ENCODE assay signal across 8 cellular contexts in the genomic region with DNA sequence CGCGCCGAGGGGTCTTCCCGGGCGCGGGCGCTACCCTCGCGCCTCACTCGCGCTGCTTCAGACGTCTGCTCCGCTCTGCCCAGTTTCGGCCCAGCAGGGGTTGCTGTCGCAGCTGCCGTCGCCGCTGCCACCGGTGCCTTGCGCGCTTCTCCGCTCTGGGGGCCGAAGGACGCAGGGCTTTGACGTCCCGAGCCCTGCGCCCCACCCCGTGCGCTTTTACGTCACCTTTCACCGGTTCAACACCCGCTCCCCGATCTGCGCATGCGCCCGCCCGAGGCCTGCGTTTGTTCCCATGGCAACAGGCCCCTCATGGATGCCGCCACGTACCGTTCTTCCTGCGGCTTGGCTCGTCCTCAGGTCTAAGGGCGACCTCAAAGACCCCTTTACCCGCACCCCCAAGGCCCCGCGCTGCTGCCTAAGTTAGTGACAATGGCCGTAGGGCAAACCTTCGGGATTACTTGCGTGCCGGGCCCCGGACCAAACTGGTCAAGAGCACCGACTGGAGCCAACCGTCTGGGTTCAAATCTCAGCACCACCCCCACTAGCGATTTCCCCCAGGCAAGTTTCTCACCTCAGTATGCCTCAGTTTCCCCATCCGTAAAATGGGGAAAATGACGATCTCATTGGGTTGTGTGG. TPM values are rescaled to one million over a fixed set of nuclear protein-coding genes. Genes with fewer than 3 reads are reported as not detected.
A peak's percentile ranks its signal among the peaks of the same experiment; 100 is the strongest.
DNase-seq lines count a peak whose midpoint lies in the region; ATAC-seq and TF ChIP-seq lines count a peak whose summit lies in the region.

No MANE protein-coding gene starts in this region.

- peaks cover 10% of the 10 kb centered on the region for H3K36me3 Mint-ChIP-seq in T-helper 1 cell treated with Interleukin-12 subunit alpha and Interleukin-12 subunit beta and Interleukin-4 antibody, amounts not matched to agents 30 μg/mL and 1 μg/mL, for 36 hours (ENCODE audit: low read depth)

- H3K27me3 Mint-ChIP-seq in T-helper 1 cell treated with Interleukin-12 subunit alpha and Interleukin-12 subunit beta and Interleukin-4 antibody, amounts not matched to agents 30 μg/mL and 1 μg/mL, for 36 hours (ENCODE audit: low read depth), result peaks cover 13% of the 10 kb centered on the region

- H3K4me1 ChIP-seq in right cardiac atrium (ENCODE audit: control insufficient read depth, insufficient read depth, low read length) (peaks cover 10% of the 10 kb centered on the region), uterus (peaks cover 0 to 18% of the 10 kb centered on the region in 2 donors)

- H3K27ac Mint-ChIP-seq in T-helper 1 cell treated with Interleukin-12 subunit alpha and Interleukin-12 subunit beta and Interleukin-4 antibody, amounts not matched to agents 30 μg/mL and 1 μg/mL, for 36 hours, result peak overlapping the region; percentile 96

- intact Hi-C loops in right cardiac atrium (cut with DNase I) (loop anchor here (5.0 to 10.0 kb wide), 4 partner anchors 104 to 116 kb away; partner anchors contain the start of genes PPP1CA (in 2 of the 4), RAD9A (in 2 of the 4) and TBC1D10C (in 2 of the 4)), uterus (cut with DNase I; ENCODE audit: low total_unique reads) (loop anchor here (5.0 kb wide), 1 partner anchor 111 kb away; no protein-coding TSS in a partner anchor)

- H3K9me3 Mint-ChIP-seq in T-helper 1 cell treated with Interleukin-12 subunit alpha and Interleukin-12 subunit beta and Interleukin-4 antibody, amounts not matched to agents 30 μg/mL and 1 μg/mL, for 36 hours, result no peaks in the 10 kb centered on the region

- H3K4me3 ChIP-seq in right cardiac atrium (ENCODE audit: low read length) (peak overlapping the region; percentile 63), uterus (peak overlapping the region; percentile 61 to 81)

- peak; percentile 84 for DNase-seq in NCI-H1694 (lab: John Stamatoyannopoulos, UW)
- DNase-seq in right cardiac atrium, result peak; percentile 99 to 100 (median 100)
- peak; percentile 81 for DNase-seq in pulmonary artery endothelial cell (ENCODE audit: low read depth, low spot score)
- DNase-seq in uterus, result peak; percentile 95 to 98

- peak in 2 of 4 experiments; percentile 16 to 33 for TF ChIP-seq CTCF in uterus (IDR thresholded peaks at IDR 0.05)

- ATAC-seq in GM18498 (IDR thresholded peaks at IDR 0.05; ENCODE audit: unreplicated experiment), result peak; percentile 51
- peak; percentile 48 for ATAC-seq in HG02885 (IDR thresholded peaks at IDR 0.05; ENCODE audit: poor library complexity, unreplicated experiment)
- ATAC-seq in right cardiac atrium, result peak; percentile 72 to 77

- peak overlapping the region; percentile 91 for H3K4me3 Mint-ChIP-seq in T-helper 1 cell treated with Interleukin-12 subunit alpha and Interleukin-12 subunit beta and Interleukin-4 antibody, amounts not matched to agents 30 μg/mL and 1 μg/mL, for 36 hours

- H3K4me1 Mint-ChIP-seq in T-helper 1 cell treated with Interleukin-12 subunit alpha and Interleukin-12 subunit beta and Interleukin-4 antibody, amounts not matched to agents 30 μg/mL and 1 μg/mL, for 36 hours (ENCODE audit: low read depth), result peaks cover 31% of the 10 kb centered on the region

- WGBS in right cardiac atrium, result under 1% methylated on average over 57 of the region's 57 CpGs

- peak overlapping the region; percentile 100 for H3K27ac ChIP-seq in angular gyrus (ENCODE audit: low read depth, low read length)
- peak overlapping the region; percentile 96 for H3K27ac ChIP-seq in right cardiac atrium (ENCODE audit: low read length)
- H3K27ac ChIP-seq in uterus, result peak overlapping the region; percentile 90 to 93

- peak; percentile 21 to 43 for TF ChIP-seq POLR2A in uterus (IDR thresholded peaks at IDR 0.05)

- H3K9me3 ChIP-seq in right cardiac atrium (ENCODE audit: control insufficient read depth, low read length), result no peaks in the 10 kb centered on the region
- H3K9me3 ChIP-seq in uterus, result no peaks in the 10 kb centered on the region

- no peaks in the 10 kb centered on the region for H3K36me3 ChIP-seq in uterus

- H3K27me3 ChIP-seq in right cardiac atrium (ENCODE audit: control insufficient read depth, insufficient read depth), result no peaks in the 10 kb centered on the region
- no peaks in the 10 kb centered on the region for H3K27me3 ChIP-seq in uterus

RNA-seq across cellular contexts. Expression of gene CDK2AP2, which starts 0.6 kb away (rescaled TPM):
- total RNA-seq in right cardiac atrium (10 to 100 TPM; 31.5 to 52.7 (median 49.9) TPM), pulmonary artery endothelial cell (14.8 and 23.0 TPM in 2 replicates), uterus (10 to 100 TPM in 1 of 4 donors, 1 to 10 TPM in 3; 2.1 to 28.7 (median 6.9) TPM)
- 65.2 TPM for polyA plus RNA-seq in right cardiac atrium

RNA-seq across cellular contexts. Expression of gene PITPNM1, which starts 3.4 kb away (rescaled TPM):
- total RNA-seq in right cardiac atrium (10 to 100 TPM; 19.4 to 26.3 (median 24.1) TPM), pulmonary artery endothelial cell (15.5 and 16.4 TPM in 2 replicates), uterus (10 to 100 TPM in 3 of 4 donors, 1 to 10 TPM in 1; 7.9 to 89.7 (median 15.2) TPM)
- 13.7 TPM for polyA plus RNA-seq in right cardiac atrium

RNA-seq across cellular contexts. Expression of gene CABP2, which starts 14.6 kb away (rescaled TPM):
- total RNA-seq in right cardiac atrium (not detected), pulmonary artery endothelial cell (not detected in 2 replicates), uterus (not detected)
- not detected for polyA plus RNA-seq in right cardiac atrium

RNA-seq across cellular contexts. Expression of gene AIP, which starts 25.8 kb away (rescaled TPM):
- total RNA-seq in right cardiac atrium, result 10 to 100 TPM; 50.8 to 64.5 (median 64.2) TPM
- 74.2 TPM for polyA plus RNA-seq in right cardiac atrium
- 77.2 and 91.2 TPM in 2 replicates for total RNA-seq in pulmonary artery endothelial cell
- total RNA-seq in uterus, result 100 to 1,000 TPM in 1 of 4 donors, 10 to 100 TPM in 3; 52.9 to 131 (median 85.5) TPM

RNA-seq across cellular contexts. Expression of gene TMEM134, which starts 39.6 kb away (rescaled TPM):
- total RNA-seq in right cardiac atrium, result 10 to 100 TPM; 61.7 to 78.2 (median 65.4) TPM
- polyA plus RNA-seq in right cardiac atrium, result 82.3 TPM
- 14.4 and 15.7 TPM in 2 replicates for total RNA-seq in pulmonary artery endothelial cell
- total RNA-seq in uterus, result 10 to 100 TPM in 3 of 4 donors, 1 to 10 TPM in 1; 6.9 to 59.5 (median 36.0) TPM

Comparison
In these comparisons a context has a peak if more than half of its experiments do, and no peak if none do; other contexts are left out.
1. Peak in every context shown above with its lines: DNase-seq, ATAC-seq, H3K4me3 ChIP-seq and H3K27ac ChIP-seq.